In genomic region chr3:65422154-65422553, GRCh38 we compare ENCODE assay signal across 18 cellular contexts.
DNase-seq lines count a peak whose midpoint lies in the region; ATAC-seq and TF ChIP-seq lines count a peak whose summit lies in the region.
"Had no signal": no experiment of that assay in that cellular context is flagged by ENCODE, and none has a peak within 500 bp of the region (broad histone marks: within the 10 kb centered on the region; RNA-seq: fewer than 3 reads in every experiment).

No MANE protein-coding gene starts in this region.

- no peak overlapping the region for H3K4me3 Mint-ChIP-seq in neural progenitor cell
- H3K4me3 Mint-ChIP-seq: CD14-positive monocyte; CD4-positive, alpha-beta T cell; CD8-positive, alpha-beta memory T cell had no signal

- no peaks in the 10 kb centered on the region for H3K27me3 Mint-ChIP-seq in neural progenitor cell (ENCODE audit: insufficient read depth, low read depth)
- H3K27me3 Mint-ChIP-seq: CD4-positive, alpha-beta T cell had no signal

- H3K27ac Mint-ChIP-seq in neural progenitor cell = no peak overlapping the region
- H3K27ac Mint-ChIP-seq: CD14-positive monocyte; CD4-positive, alpha-beta T cell; CD8-positive, alpha-beta memory T cell had no signal

- H3K4me1 ChIP-seq in neural progenitor cell = no peaks in the 10 kb centered on the region
- H3K4me1 ChIP-seq: BE2C had no signal

- H3K4me2 ChIP-seq in neural progenitor cell = no peak overlapping the region

- ATAC-seq in left ventricle myocardium superior (peak; percentile 9), GM21576 (IDR thresholded peaks at IDR 0.05; ENCODE audit: unreplicated experiment) (no peak)

- no peak overlapping the region for H3K27ac ChIP-seq in neural progenitor cell
- H3K27ac ChIP-seq: 22Rv1; BLaER1 treated with 17β-estradiol and CSF1 and Interleukin-3, amounts not matched to agents 10 nM and 100 nM; GM23248 had no signal

- intact Hi-C loops in left ventricle myocardium superior (cut with micrococcal nuclease) (no loop called here), cardiac septum (cut with DNase I) (loop anchor here (10.0 kb wide), 1 partner anchor 773 kb away; no protein-coding TSS in a partner anchor)

- H3K36me3 Mint-ChIP-seq in neural progenitor cell = peaks cover 10% of the 10 kb centered on the region
- H3K36me3 Mint-ChIP-seq: CD14-positive monocyte; CD8-positive, alpha-beta memory T cell had no signal

- no peaks in the 10 kb centered on the region for H3K9me3 ChIP-seq in neural progenitor cell (ENCODE audit: low read depth)
- H3K9me3 ChIP-seq: BE2C; BLaER1 treated with 17β-estradiol and CSF1 and Interleukin-3, amounts not matched to agents 10 nM and 100 nM had no signal

- H3K9me3 Mint-ChIP-seq in neural progenitor cell = no peaks in the 10 kb centered on the region
- H3K9me3 Mint-ChIP-seq: CD4-positive, alpha-beta T cell had no signal

- H3K4me1 Mint-ChIP-seq in neural progenitor cell = peaks cover 4% of the 10 kb centered on the region
- H3K4me1 Mint-ChIP-seq: CD8-positive, alpha-beta memory T cell had no signal

- no peak overlapping the region for H3K9ac ChIP-seq in neural progenitor cell
- H3K9ac ChIP-seq: BLaER1 treated with 17β-estradiol and CSF1 and Interleukin-3, amounts not matched to agents 10 nM and 100 nM; GM23248 had no signal

- H3F3A ChIP-seq in neural progenitor cell (ENCODE audit: low read depth) = no peaks in the 10 kb centered on the region

- H3K27me3 ChIP-seq in neural progenitor cell = no peaks in the 10 kb centered on the region
- H3K27me3 ChIP-seq: BE2C; BLaER1 treated with 17β-estradiol and CSF1 and Interleukin-3, amounts not matched to agents 10 nM and 100 nM had no signal

- H3K36me3 ChIP-seq in neural progenitor cell = no peaks in the 10 kb centered on the region
- H3K36me3 ChIP-seq: BE2C had no signal

- no peak overlapping the region for H3K4me3 ChIP-seq in neural progenitor cell
- H3K4me3 ChIP-seq: BLaER1 treated with 17β-estradiol and CSF1 and Interleukin-3, amounts not matched to agents 10 nM and 100 nM; GM23248 had no signal

- no peaks in the 10 kb centered on the region for H3K79me2 ChIP-seq in neural progenitor cell (ENCODE audit: low read depth)

- H4K20me1 ChIP-seq in neural progenitor cell (ENCODE audit: low read depth) = no peaks in the 10 kb centered on the region
- H4K20me1 ChIP-seq: BLaER1 treated with 17β-estradiol and CSF1 and Interleukin-3, amounts not matched to agents 10 nM and 100 nM had no signal

- TF ChIP-seq CTCF in neural progenitor cell (IDR thresholded peaks at IDR 0.05) = no peak

- no peak overlapping the region for H2AFZ ChIP-seq in neural progenitor cell (replicated peaks)
- H2AFZ ChIP-seq: GM23248 had no signal

- no peak for DNase-seq in left ventricle myocardium superior
- DNase-seq in cardiac septum (ENCODE audit: low spot score) = no peak
- DNase-seq in medulla oblongata (ENCODE audit: extremely low spot score) = peak; percentile 57
- peak; percentile 41 for DNase-seq in putamen (ENCODE audit: low spot score)
- DNase-seq in neural progenitor cell (ENCODE audit: low spot score) = no peak
- DNase-seq: BE2C; CD4-positive, alpha-beta T cell; CD8-positive, alpha-beta memory T cell; DMS 273 treated with DMSO at 0.1 percent for 48 hours; DMS79; GF-D8; GM23248; H7; HCEC 1CT had no signal

Comparison
In these comparisons a context has a peak if more than half of its experiments do, and no peak if none do; other contexts are left out.
1. DNase-seq: peak in medulla oblongata (single experiment) and putamen (single experiment); none in left ventricle myocardium superior (single experiment), cardiac septum (single experiment) and neural progenitor cell (single experiment).